ENCODE assay signal across 9 cellular contexts in genomic region chr4:70613182-70613892, GRCh38.
DNase-seq lines count a peak whose midpoint lies in the region; ATAC-seq lines count a peak whose summit lies in the region.
"Had no signal": no experiment of that assay in that cellular context is flagged by ENCODE, and none has a peak within 500 bp of the region (broad histone marks: within the 10 kb centered on the region; RNA-seq: fewer than 3 reads in every experiment).

No MANE protein-coding gene starts in this region.

- peak overlapping the region; percentile 16 to 45 for H3K27ac ChIP-seq in mucosa of rectum (ENCODE audit: low read depth in 2 of 2, low read length in 2 of 2)

- peak overlapping the region in 1 of 2 donors; percentile 34 for H3K9ac ChIP-seq in mucosa of rectum (ENCODE audit: low read depth in 1 of 2, low read length in 2 of 2)

- DNase-seq in NCI-H526 (lab: John Stamatoyannopoulos, UW): peak; percentile 70 to 75
- no peak for DNase-seq in HK-2 (ENCODE audit: unreplicated experiment)
- DNase-seq in NCI-H774 (lab: John Stamatoyannopoulos, UW): no peak
- DNase-seq in activated CD4-positive, alpha-beta T cell treated with anti-CD3 and anti-CD28 coated beads, Interleukin-2, amount 50 U/mL, for 48 hours: no peak
- DNase-seq: Kasumi-1 had no signal

- H3K9me3 ChIP-seq in mucosa of rectum (ENCODE audit: control insufficient read depth in 2 of 2, low read length in 2 of 2): no peaks in the 10 kb centered on the region

- H3K27me3 ChIP-seq in mucosa of rectum (ENCODE audit: control insufficient read depth in 2 of 2, insufficient read depth in 2 of 2, low read length in 2 of 2): no peaks in the 10 kb centered on the region

- ATAC-seq in GM18520 (IDR thresholded peaks at IDR 0.05; ENCODE audit: unreplicated experiment): peak; percentile 60
- ATAC-seq in GM21825 (IDR thresholded peaks at IDR 0.05; ENCODE audit: unreplicated experiment): peak; percentile 57
- no peak for ATAC-seq in HG03565 (IDR thresholded peaks at IDR 0.05; ENCODE audit: unreplicated experiment)

- no peaks in the 10 kb centered on the region for H3K36me3 ChIP-seq in mucosa of rectum (ENCODE audit: control insufficient read depth in 2 of 2, insufficient read depth in 2 of 2, low read length in 2 of 2)

- peak overlapping the region; percentile 53 for H3K4me3 ChIP-seq in mucosa of rectum (ENCODE audit: low read length in 2 of 2)

- no peaks in the 10 kb centered on the region for H3K4me1 ChIP-seq in mucosa of rectum (ENCODE audit: control insufficient read depth in 2 of 2, insufficient read depth in 2 of 2, low read length in 2 of 2)

Comparison
In these comparisons a context has a peak if more than half of its experiments do, and no peak if none do; other contexts are left out.
1. DNase-seq: peak in NCI-H526 (2 of 2); none in HK-2 (single experiment), NCI-H774 (single experiment) and activated CD4-positive, alpha-beta T cell treated with anti-CD3 and anti-CD28 coated beads, Interleukin-2, amount 50 U/mL, for 48 hours (0 of 2).